ENCODE assay signal across 21 cellular contexts in genomic region chr9:28999806-29000205, GRCh38.
DNase-seq lines count a peak whose midpoint lies in the region; ATAC-seq, FAIRE-seq and TF ChIP-seq lines count a peak whose summit lies in the region.
"Had no signal": no experiment of that assay in that cellular context is flagged by ENCODE, and none has a peak within 500 bp of the region (broad histone marks: within the 10 kb centered on the region; RNA-seq: fewer than 3 reads in every experiment).

No MANE protein-coding gene starts in this region.

- H3K9me3 ChIP-seq in A549, result no peaks in the 10 kb centered on the region
- no peaks in the 10 kb centered on the region for H3K9me3 ChIP-seq in RWPE2 (ENCODE audit: severe bottlenecking)

- ATAC-seq in A549 (no peak), RWPE2 (ENCODE audit: low read depth) (peak; percentile 71), foreskin keratinocyte (no peak), GM18517 (IDR thresholded peaks at IDR 0.05; ENCODE audit: unreplicated experiment) (no peak), GM18907 (IDR thresholded peaks at IDR 0.05; ENCODE audit: unreplicated experiment) (no peak)
- ATAC-seq: K562 had no signal

- WGBS in A549 (ENCODE audit: missing lambda C conversion rate), result 33% methylated on average over 3 of the region's 3 CpGs

- H3K4me2 ChIP-seq in A549, result peak overlapping the region; percentile 54; the same call in 2 of the 3 replicates
- H3K4me2 ChIP-seq: PC-9 had no signal

- no peak overlapping the region for H3K27ac ChIP-seq in A549
- H3K27ac ChIP-seq in RWPE2 (ENCODE audit: poor library complexity, severe bottlenecking), result no peak overlapping the region
- no peak overlapping the region for H3K27ac ChIP-seq in foreskin keratinocyte
- H3K27ac ChIP-seq: C4-2B, HL-60, PC-9 had no signal

- H3K27me3 ChIP-seq in RWPE2 (ENCODE audit: insufficient read depth, poor library complexity, severe bottlenecking) (no peaks in the 10 kb centered on the region), foreskin keratinocyte (peaks cover 3% of the 10 kb centered on the region)

- no peak for TF ChIP-seq CTCF in A549 (IDR thresholded peaks at IDR 0.05)
- TF ChIP-seq CTCF in RWPE2 (IDR thresholded peaks at IDR 0.05; ENCODE audit: poor library complexity, severe bottlenecking), result no peak
- TF ChIP-seq CTCF in foreskin keratinocyte (conservative IDR thresholded peaks at IDR 0.05), result no peak

- no peaks in the 10 kb centered on the region for H3K36me3 ChIP-seq in RWPE2 (ENCODE audit: low read depth)

- H3K4me3 ChIP-seq in A549 (no peak overlapping the region), RWPE2 (ENCODE audit: severe bottlenecking) (no peak overlapping the region)
- H3K4me3 ChIP-seq: K562, PC-9 had no signal

- H3K4me1 ChIP-seq in A549 (peaks cover 14% of the 10 kb centered on the region; the same call in 2 of the 3 replicates), RWPE2 (ENCODE audit: insufficient read depth, poor library complexity, severe bottlenecking) (peaks cover 4% of the 10 kb centered on the region), foreskin keratinocyte (no peaks in the 10 kb centered on the region)

- TF ChIP-seq RAD21 in A549 (conservative IDR thresholded peaks at IDR 0.05 in 1 of 2, IDR thresholded peaks at IDR 0.05 in 1 of 2), result no peak

- TF ChIP-seq POLR2A in A549 (IDR thresholded peaks at IDR 0.05; ENCODE audit: low read length), result no peak
- TF ChIP-seq POLR2A in H54 (IDR thresholded peaks at IDR 0.05; ENCODE audit: low read depth, low read length), result no peak

- FAIRE-seq in A549 (lab: Jason Lieb, UNC) (no peak), H54 (lab: Jason Lieb, UNC) (peak; percentile 27)
- FAIRE-seq: A204.1, K562 had no signal

- no peak for TF ChIP-seq EP300 in A549 (IDR thresholded peaks at IDR 0.05)

- CTCF ChIA-PET in A549 (lab: Yijun Ruan, JAX), result no interaction called here

- POLR2A ChIA-PET in A549 (lab: Yijun Ruan, JAX), result no interaction called here

- peak; percentile 1 to 44 for DNase-seq in A549 (ENCODE audit: low read depth in 1 of 2, low spot score in 1 of 2)
- DNase-seq in H54 (ENCODE audit: insufficient read length, low spot score), result no peak
- DNase-seq in RWPE2 (ENCODE audit: low spot score), result no peak
- peak; percentile 8 to 22 for DNase-seq in foreskin keratinocyte
- no peak for DNase-seq in SHP77 treated with DMSO at 0.1 percent for 48 hours (lab: John Stamatoyannopoulos, UW)
- DNase-seq in middle frontal gyrus (ENCODE audit: extremely low spot score, low spot score), result no peak
- DNase-seq: DMS 273 treated with DMSO at 0.1 percent for 48 hours, HCEC 1CT, MV-4-11, NCI-H2029 treated with DMSO at 0.1 percent for 48 hours, NCI-H2171 treated with DMSO at 0.1 percent for 48 hours, NCI-H510A, NCI-H82, PC-9, SHP77 had no signal

TF ChIP-seq in A549, 52 proteins besides CTCF, POLR2A, EP300 and RAD21:
- TF ChIP-seq CHD2 (IDR thresholded peaks at IDR 0.05; ENCODE audit: low read length, partially characterized antibody) (no peak), FOSL2 (IDR thresholded peaks at IDR 0.05) (no peak), FOSL2 (CRISPR knock-in tag; IDR thresholded peaks at IDR 0.05) (peak; percentile 62)

Comparison
In these comparisons a context has a peak if more than half of its experiments do, and no peak if none do; other contexts are left out.
1. DNase-seq: peak in A549 (2 of 2) and foreskin keratinocyte (2 of 2); none in H54 (single experiment), RWPE2 (single experiment), SHP77 treated with DMSO at 0.1 percent for 48 hours (single experiment) and middle frontal gyrus (single experiment).